Comparison of ENCODE assay signal across 7 cellular contexts in the genomic region with DNA sequence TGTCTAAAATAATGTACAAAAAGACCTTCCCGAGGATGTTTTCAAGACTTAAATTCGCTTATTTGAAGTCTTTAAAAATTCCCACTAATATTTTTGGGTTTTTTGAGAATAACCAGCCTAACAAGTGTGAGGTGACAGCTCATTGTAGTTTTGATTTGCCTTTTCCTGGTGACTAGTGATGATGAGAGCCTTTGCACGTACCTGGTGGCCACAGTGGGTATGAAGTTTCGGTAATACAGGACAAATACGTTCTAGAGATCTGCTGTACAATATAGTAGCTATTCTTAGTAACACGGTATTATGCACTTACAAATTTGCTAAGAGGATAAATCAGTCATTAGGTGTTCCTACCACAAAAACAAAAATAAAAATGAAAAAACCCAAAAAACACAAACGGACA.
"Had no signal": no experiment of that assay in that cellular context is flagged by ENCODE, and none has a peak within 500 bp of the region (broad histone marks: within the 10 kb centered on the region; RNA-seq: fewer than 3 reads in every experiment).

No MANE protein-coding gene starts in this region.

- FAIRE-seq: G401.6, GM12891, GM12892, GM18507, GM19239 had no signal

- DNase-seq: GDM1, GF-D8 had no signal
